In the genomic region with DNA sequence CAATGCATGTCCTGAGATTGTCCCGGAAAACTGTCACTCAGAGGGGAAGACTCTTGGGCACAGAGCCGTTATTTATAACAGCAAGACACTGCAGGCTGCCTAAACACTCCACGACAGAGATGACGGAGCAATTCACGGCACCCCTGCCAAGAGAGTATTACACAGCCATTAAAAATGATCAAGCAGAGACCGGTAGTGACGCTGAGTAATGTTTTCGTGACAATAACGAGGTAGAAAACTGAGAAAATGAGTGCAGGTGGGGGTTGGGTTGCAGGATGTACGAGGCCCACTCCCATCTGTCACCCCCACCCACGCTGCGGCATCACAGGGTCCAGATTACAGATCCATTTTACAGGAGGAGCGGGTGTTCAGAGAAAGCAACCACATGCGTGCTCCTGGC, we compare ENCODE assay signal across 36 cellular contexts. TPM values are rescaled to one million over a fixed set of nuclear protein-coding genes. Genes with fewer than 3 reads are reported as not detected.
"Had no signal": no experiment of that assay in that cellular context is flagged by ENCODE, and none has a peak within 500 bp of the region (broad histone marks: within the 10 kb centered on the region; RNA-seq: fewer than 3 reads in every experiment).

No MANE protein-coding gene starts in this region.

- H3K36me3 ChIP-seq: adrenal gland, brain microvascular endothelial cell, breast epithelium had no signal

- H3K27ac Mint-ChIP-seq: activated B cell treated with CpG ODN at 0.5 μM for 24 hours; activated CD4-positive, alpha-beta memory T cell treated with anti-CD3 and anti-CD28 coated beads for 36 hours; activated CD4-positive, alpha-beta T cell treated with anti-CD3 and anti-CD28 coated beads, Interleukin-2, amount 10 ng/mL, durations not matched to agents 7 days and 5 days; activated CD8-positive, alpha-beta T cell treated with anti-CD3 and anti-CD28 coated beads for 36 hours; activated naive CD4-positive, alpha-beta T cell treated with anti-CD3 and anti-CD28 coated beads for 36 hours; activated naive CD4-positive, alpha-beta T cell treated with anti-CD3 and anti-CD28 coated beads, Interleukin-2, amount 50 U/mL, for 72 hours; activated naive CD8-positive, alpha-beta T cell treated with anti-CD3 and anti-CD28 coated beads for 36 hours; activated T-cell treated with anti-CD3 and anti-CD28 coated beads, Interleukin-2, amount 50 U/mL, for 72 hours; activated T-helper 1 cell treated with anti-CD3 and anti-CD28 coated beads, Interleukin-12 subunit alpha, Interleukin-12 subunit beta, Interleukin-2, Interleukin-4 antibody, amounts not matched to agents 30 ng/mL and 10 ng/mL and 1 ng/mL, durations not matched to agents 14 hours and 24 hours and 36 hours; activated T-helper 17 cell treated with anti-CD3 and anti-CD28 coated beads, Interleukin-2, amount 50 U/mL, for 72 hours; T-helper 1 cell treated with Interleukin-12 subunit alpha and Interleukin-12 subunit beta and Interleukin-4 antibody, amounts not matched to agents 30 μg/mL and 1 μg/mL, for 36 hours; T-helper 2 cell treated with Interferon-gamma antibody and Interleukin-4, amounts not matched to agents 5 μg/mL and 100 μg/mL, for 36 hours had no signal

- H3K4me3 ChIP-seq: adrenal gland, body of pancreas, breast epithelium had no signal

- H3K36me3 Mint-ChIP-seq: activated CD4-positive, alpha-beta memory T cell treated with anti-CD3 and anti-CD28 coated beads for 36 hours; activated naive CD4-positive, alpha-beta T cell treated with anti-CD3 and anti-CD28 coated beads, Interleukin-2, amount 50 U/mL, for 72 hours; activated naive CD8-positive, alpha-beta T cell treated with anti-CD3 and anti-CD28 coated beads for 36 hours had no signal

- H3K27ac ChIP-seq: adrenal gland, body of pancreas, brain microvascular endothelial cell, breast epithelium, VCaP had no signal

- FAIRE-seq: astrocyte, TTC549 had no signal

- H3K4me3 Mint-ChIP-seq: activated B cell treated with CpG ODN at 0.5 μM for 24 hours; activated CD4-positive, alpha-beta memory T cell treated with anti-CD3 and anti-CD28 coated beads for 36 hours; activated CD4-positive, alpha-beta T cell treated with anti-CD3 and anti-CD28 coated beads, Interleukin-2, amount 10 ng/mL, durations not matched to agents 7 days and 5 days; activated CD8-positive, alpha-beta T cell treated with anti-CD3 and anti-CD28 coated beads for 36 hours; activated naive CD4-positive, alpha-beta T cell treated with anti-CD3 and anti-CD28 coated beads for 36 hours; activated naive CD8-positive, alpha-beta T cell treated with anti-CD3 and anti-CD28 coated beads for 36 hours; activated T-cell treated with anti-CD3 and anti-CD28 coated beads, Interleukin-2, amount 50 U/mL, for 4 hours; activated T-cell treated with anti-CD3 and anti-CD28 coated beads, Interleukin-2, amount 50 U/mL, for 72 hours; activated T-helper 1 cell treated with anti-CD3 and anti-CD28 coated beads, Interleukin-12 subunit alpha, Interleukin-12 subunit beta, Interleukin-2, Interleukin-4 antibody, amounts not matched to agents 30 ng/mL and 10 ng/mL and 1 ng/mL, durations not matched to agents 14 hours and 24 hours and 36 hours; activated T-helper 17 cell treated with anti-CD3 and anti-CD28 coated beads, Interleukin-2, amount 50 U/mL, for 72 hours; T-helper 1 cell treated with Interleukin-12 subunit alpha and Interleukin-12 subunit beta and Interleukin-4 antibody, amounts not matched to agents 30 μg/mL and 1 μg/mL, for 36 hours; T-helper 2 cell treated with Interferon-gamma antibody and Interleukin-4, amounts not matched to agents 5 μg/mL and 100 μg/mL, for 36 hours had no signal

- ATAC-seq: activated CD8-positive, alpha-beta T cell treated with anti-CD3 and anti-CD28 coated beads for 36 hours; activated naive CD4-positive, alpha-beta T cell treated with anti-CD3 and anti-CD28 coated beads, Interleukin-2, amount 50 U/mL, for 72 hours; activated T-cell treated with anti-CD3 and anti-CD28 coated beads, Interleukin-2, amount 50 U/mL, for 4 hours; activated T-cell treated with anti-CD3 and anti-CD28 coated beads, Interleukin-2, amount 50 U/mL, for 72 hours; activated T-helper 17 cell treated with anti-CD3 and anti-CD28 coated beads, Interleukin-2, amount 50 U/mL, for 72 hours; body of pancreas had no signal

- H3K27me3 ChIP-seq: body of pancreas had no signal

- H3K9me3 ChIP-seq: adrenal gland, body of pancreas, breast epithelium had no signal

- H3K9me3 Mint-ChIP-seq: activated B cell treated with CpG ODN at 0.5 μM for 24 hours; activated CD4-positive, alpha-beta memory T cell treated with anti-CD3 and anti-CD28 coated beads for 36 hours; activated CD4-positive, alpha-beta T cell treated with anti-CD3 and anti-CD28 coated beads, Interleukin-2, amount 10 ng/mL, durations not matched to agents 7 days and 5 days; activated CD8-positive, alpha-beta T cell treated with anti-CD3 and anti-CD28 coated beads for 36 hours; activated naive CD4-positive, alpha-beta T cell treated with anti-CD3 and anti-CD28 coated beads for 36 hours; activated naive CD4-positive, alpha-beta T cell treated with anti-CD3 and anti-CD28 coated beads, Interleukin-2, amount 50 U/mL, for 72 hours; activated naive CD8-positive, alpha-beta T cell treated with anti-CD3 and anti-CD28 coated beads for 36 hours; activated T-cell treated with anti-CD3 and anti-CD28 coated beads, Interleukin-2, amount 50 U/mL, for 4 hours; activated T-cell treated with anti-CD3 and anti-CD28 coated beads, Interleukin-2, amount 50 U/mL, for 72 hours; activated T-helper 1 cell treated with anti-CD3 and anti-CD28 coated beads, Interleukin-12 subunit alpha, Interleukin-12 subunit beta, Interleukin-2, Interleukin-4 antibody, amounts not matched to agents 30 ng/mL and 10 ng/mL and 1 ng/mL, durations not matched to agents 14 hours and 24 hours and 36 hours; activated T-helper 17 cell treated with anti-CD3 and anti-CD28 coated beads, Interleukin-2, amount 50 U/mL, for 72 hours; T-helper 1 cell treated with Interleukin-12 subunit alpha and Interleukin-12 subunit beta and Interleukin-4 antibody, amounts not matched to agents 30 μg/mL and 1 μg/mL, for 36 hours; T-helper 2 cell treated with Interferon-gamma antibody and Interleukin-4, amounts not matched to agents 5 μg/mL and 100 μg/mL, for 36 hours had no signal

- H3K4me1 Mint-ChIP-seq: activated B cell treated with CpG ODN at 0.5 μM for 24 hours; activated naive CD8-positive, alpha-beta T cell treated with anti-CD3 and anti-CD28 coated beads for 36 hours; activated T-helper 17 cell treated with anti-CD3 and anti-CD28 coated beads, Interleukin-2, amount 50 U/mL, for 72 hours had no signal

- DNase-seq: activated B cell treated with CpG ODN at 0.5 μM for 24 hours; activated CD4-positive, alpha-beta memory T cell treated with anti-CD3 and anti-CD28 coated beads for 36 hours; activated CD4-positive, alpha-beta T cell treated with anti-CD3 and anti-CD28 coated beads for 4 hours; activated CD4-positive, alpha-beta T cell treated with anti-CD3 and anti-CD28 coated beads, Interleukin-2, amount 10 ng/mL, durations not matched to agents 7 days and 5 days; activated CD4-positive, CD25-positive, alpha-beta regulatory T cell treated with anti-CD3 and anti-CD28 coated beads, Interleukin-2, amount 50 U/mL, for 72 hours; activated CD8-positive, alpha-beta memory T cell treated with anti-CD3 and anti-CD28 coated beads, Interleukin-2, amount 50 U/mL, for 4 hours; activated CD8-positive, alpha-beta T cell treated with anti-CD3 and anti-CD28 coated beads for 36 hours; activated effector memory CD4-positive, alpha-beta T cell treated with anti-CD3 and anti-CD28 coated beads, Interleukin-2, amount 50 U/mL, for 16 hours; activated gamma-delta T cell treated with Interleukin-2 at 50 U/mL for 16 hours; activated naive CD4-positive, alpha-beta T cell; activated naive CD4-positive, alpha-beta T cell treated with anti-CD3 and anti-CD28 coated beads for 36 hours; activated naive CD4-positive, alpha-beta T cell treated with anti-CD3 and anti-CD28 coated beads, Interleukin-2, amount 50 U/mL, for 16 hours; activated naive CD8-positive, alpha-beta T cell treated with anti-CD3 and anti-CD28 coated beads for 36 hours; activated T-cell treated with anti-CD3 and anti-CD28 coated beads for 4 hours; activated T-cell treated with anti-CD3 and anti-CD28 coated beads, Interleukin-2, amount 50 U/mL, for 1 hour; activated T-cell treated with anti-CD3 and anti-CD28 coated beads, Interleukin-2, amount 50 U/mL, for 4 hours; activated T-cell treated with anti-CD3 and anti-CD28 coated beads, Interleukin-2, amount 50 U/mL, for 72 hours; adrenal gland; amniotic stem cell; aorta; body of pancreas; brain microvascular endothelial cell; central memory CD4-positive, alpha-beta T cell; T-helper 1 cell; T-helper 2 cell; T-helper 9 cell had no signal

- H3K4me1 ChIP-seq: body of pancreas, breast epithelium had no signal

RNA-seq across cellular contexts. Expression of gene LINGO1, which starts 58.9 kb away (rescaled TPM):
- total RNA-seq: activated B cell treated with CpG ODN at 0.5 μM for 24 hours; activated CD4-positive, alpha-beta memory T cell treated with anti-CD3 and anti-CD28 coated beads for 36 hours; activated CD4-positive, alpha-beta T cell treated with anti-CD3 and anti-CD28 coated beads, Interleukin-2, amount 10 ng/mL, durations not matched to agents 7 days and 5 days; activated CD8-positive, alpha-beta memory T cell treated with anti-CD3 and anti-CD28 coated beads for 36 hours; activated CD8-positive, alpha-beta T cell treated with anti-CD3 and anti-CD28 coated beads for 36 hours; activated naive CD4-positive, alpha-beta T cell treated with anti-CD3 and anti-CD28 coated beads for 36 hours; activated naive CD4-positive, alpha-beta T cell treated with anti-CD3 and anti-CD28 coated beads, Interleukin-2, amount 50 U/mL, for 72 hours; activated naive CD8-positive, alpha-beta T cell treated with anti-CD3 and anti-CD28 coated beads for 36 hours; activated T-cell treated with anti-CD3 and anti-CD28 coated beads, Interleukin-2, amount 50 U/mL, for 4 hours; activated T-helper 1 cell treated with anti-CD3 and anti-CD28 coated beads, Interleukin-12 subunit alpha, Interleukin-12 subunit beta, Interleukin-2, Interleukin-4 antibody, amounts not matched to agents 30 ng/mL and 10 ng/mL and 1 ng/mL, durations not matched to agents 14 hours and 24 hours and 36 hours; activated T-helper 17 cell treated with anti-CD3 and anti-CD28 coated beads, Interleukin-2, amount 50 U/mL, for 72 hours had no signal
